Comparison of ENCODE assay signal across 24 cellular contexts in the genomic region with DNA sequence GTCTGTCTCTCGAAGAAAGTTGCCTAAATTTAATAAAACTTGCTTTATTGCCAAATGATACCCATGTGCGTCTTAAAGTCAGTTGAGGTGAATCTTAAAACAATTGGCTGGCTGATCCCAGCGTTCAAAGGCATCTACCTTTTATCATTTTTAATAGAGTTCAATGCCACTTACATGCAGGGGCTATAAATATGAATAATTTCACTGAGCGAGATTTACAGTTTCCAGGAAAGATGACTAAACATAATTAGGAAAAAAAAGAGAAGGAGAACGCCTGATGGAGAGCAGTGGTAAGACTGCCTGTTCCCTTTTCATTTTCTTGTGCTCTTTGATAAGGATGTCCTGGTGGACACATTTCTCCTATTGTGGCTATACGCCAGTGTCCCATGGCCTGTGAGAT.
"Had no signal": no experiment of that assay in that cellular context is flagged by ENCODE, and none has a peak within 500 bp of the region (broad histone marks: within the 10 kb centered on the region; RNA-seq: fewer than 3 reads in every experiment).

No MANE protein-coding gene starts in this region.

- H3K27me3 ChIP-seq: pancreas, upper lobe of left lung, vagina had no signal

- H3K27ac ChIP-seq: pancreas, prostate gland, upper lobe of left lung, vagina had no signal

- H3K4me3 ChIP-seq: pancreas, prostate gland, upper lobe of left lung, vagina had no signal

- H3K9me3 ChIP-seq: pancreas, prostate gland had no signal

- H3K36me3 ChIP-seq: pancreas, prostate gland, upper lobe of left lung, vagina had no signal

- H3K4me1 ChIP-seq: pancreas, prostate gland had no signal

- FAIRE-seq: frontal cortex, keratinocyte, pancreas, small intestine had no signal

- DNase-seq: activated CD4-positive, alpha-beta memory T cell treated with anti-CD3 and anti-CD28 coated beads for 36 hours; activated CD4-positive, alpha-beta T cell treated with anti-CD3 and anti-CD28 coated beads, Interleukin-2, amount 10 ng/mL, durations not matched to agents 24 days and 14 days; activated CD4-positive, CD25-positive, alpha-beta regulatory T cell treated with anti-CD3 and anti-CD28 coated beads, Interleukin-2, amount 50 U/mL, for 72 hours; activated CD8-positive, alpha-beta memory T cell treated with anti-CD3 and anti-CD28 coated beads, Interleukin-2, amount 50 U/mL, for 4 hours; activated gamma-delta T cell; activated naive CD4-positive, alpha-beta T cell treated with anti-CD3 and anti-CD28 coated beads, Interleukin-2, amount 10 ng/mL, durations not matched to agents 7 days and 5 days; activated naive CD8-positive, alpha-beta T cell treated with anti-CD3 and anti-CD28 coated beads, Interleukin-2, amount 10 ng/mL, durations not matched to agents 7 days and 5 days; activated T-cell treated with anti-CD3 and anti-CD28 coated beads, Interleukin-2, amount 50 U/mL, for 1 hour; amniotic stem cell; caudate nucleus; left cardiac atrium; mammary epithelial cell; naive thymus-derived CD4-positive, alpha-beta T cell; nucleus accumbens; pancreas; retina; small intestine; stimulated activated CD4-positive, alpha-beta T cell treated with anti-CD3 and anti-CD28 coated beads, Interleukin-4, amount 100 ng/mL, for 24 hours; substantia nigra; upper lobe of left lung had no signal
